Comparison of ENCODE assay signal across 23 cellular contexts in genomic region chr6:144405173-144405572, GRCh38.
DNase-seq lines count a peak whose midpoint lies in the region; ATAC-seq and TF ChIP-seq lines count a peak whose summit lies in the region.
"Had no signal": no experiment of that assay in that cellular context is flagged by ENCODE, and none has a peak within 500 bp of the region (broad histone marks: within the 10 kb centered on the region; RNA-seq: fewer than 3 reads in every experiment).

No MANE protein-coding gene starts in this region.

- DNase-seq in left ventricle myocardium superior (no peak), Right ventricle myocardium superior (no peak), cardiac fibroblast (ENCODE audit: low read depth in 2 of 2) (peak; percentile 81 to 86), iris pigment epithelial cell (ENCODE audit: low read depth) (peak; percentile 58), GF-D8 (lab: John Stamatoyannopoulos, UW) (no peak), coronary artery (ENCODE audit: low spot score) (no peak)
- DNase-seq: activated CD4-positive, alpha-beta T cell treated with anti-CD3 and anti-CD28 coated beads, Interleukin-2, amount 50 U/mL, for 1 hour; activated naive CD8-positive, alpha-beta T cell treated with anti-CD3 and anti-CD28 coated beads, Interleukin-2, amount 10 ng/mL, durations not matched to agents 7 days and 5 days; dorsolateral prefrontal cortex; heart left ventricle; KG1; left lung; mucosa of descending colon; MV-4-11; NCI-H1694; NCI-H774; right cardiac atrium had no signal

- peak overlapping the region in 3 of 5 donors; percentile 11 to 21 (median 21) for H3K9ac ChIP-seq in subcutaneous abdominal adipose tissue (ENCODE audit: low read length in 5 of 5)
- H3K9ac ChIP-seq: BLaER1 had no signal

- H3K9me3 ChIP-seq in subcutaneous abdominal adipose tissue (ENCODE audit: control insufficient read depth in 5 of 5, low read length in 5 of 5), result no peaks in the 10 kb centered on the region
- H3K9me3 ChIP-seq: BLaER1, heart left ventricle, left lung, mucosa of descending colon, neutrophil, SJSA1, vagina had no signal

- peaks cover 0 to 4% (median 0%) of the 10 kb centered on the region in 5 donors for H3K36me3 ChIP-seq in subcutaneous abdominal adipose tissue (ENCODE audit: control insufficient read depth in 5 of 5, insufficient read depth in 5 of 5, low read length in 5 of 5)
- H3K36me3 ChIP-seq: SJSA1, vagina had no signal

- TF ChIP-seq CTCF in cardiac fibroblast (IDR thresholded peaks at IDR 0.05; ENCODE audit: low read depth, low read length), result no peak
- TF ChIP-seq CTCF in coronary artery (IDR thresholded peaks at IDR 0.05), result no peak

- H3K4me1 ChIP-seq in subcutaneous abdominal adipose tissue (ENCODE audit: control insufficient read depth in 5 of 5, insufficient read depth in 5 of 5, low read length in 5 of 5), result peaks cover 6 to 61% (median 55%) of the 10 kb centered on the region in 5 donors
- H3K4me1 ChIP-seq: BLaER1, SJSA1 had no signal

- H3K4me3 ChIP-seq in cardiac fibroblast (replicated peaks in 1 of 2; ENCODE audit: low read depth in 2 of 2, low read length in 2 of 2) (no peak overlapping the region), subcutaneous abdominal adipose tissue (ENCODE audit: low read depth in 1 of 5, low read length in 5 of 5) (no peak overlapping the region), coronary artery (no peak overlapping the region)
- H3K4me3 ChIP-seq: BLaER1, dorsolateral prefrontal cortex, heart left ventricle, left lung, mucosa of descending colon, SJSA1, vagina had no signal

- H3K27me3 ChIP-seq in subcutaneous abdominal adipose tissue (ENCODE audit: control insufficient read depth in 5 of 5, insufficient read depth in 4 of 5, low read length in 5 of 5), result no peaks in the 10 kb centered on the region
- H3K27me3 ChIP-seq: BLaER1, dorsolateral prefrontal cortex, heart left ventricle, left lung, neutrophil, SJSA1, vagina had no signal

- ATAC-seq in left ventricle myocardium superior (peak; percentile 50), Right ventricle myocardium superior (ENCODE audit: poor library complexity) (no peak), GM19035 (IDR thresholded peaks at IDR 0.05; ENCODE audit: unreplicated experiment) (no peak)
- ATAC-seq: left lung, mucosa of descending colon had no signal

- H3K27ac ChIP-seq in subcutaneous abdominal adipose tissue (ENCODE audit: low read depth, low read length) (peak overlapping the region; percentile 71), coronary artery (no peak overlapping the region)
- H3K27ac ChIP-seq: BLaER1, dorsolateral prefrontal cortex, left lung, neutrophil, SJSA1, vagina had no signal

- intact Hi-C loops in left ventricle myocardium superior (cut with micrococcal nuclease), result no loop called here
- intact Hi-C loops in Right ventricle myocardium superior (cut with DNase I), result no loop called here

Comparison
In these comparisons a context has a peak if more than half of its experiments do, and no peak if none do; other contexts are left out.
1. DNase-seq: peak in cardiac fibroblast (2 of 2) and iris pigment epithelial cell (single experiment); none in left ventricle myocardium superior (single experiment), Right ventricle myocardium superior (single experiment), GF-D8 (single experiment) and coronary artery (single experiment).